Comparison of ENCODE assay signal across 10 cellular contexts in the genomic region with DNA sequence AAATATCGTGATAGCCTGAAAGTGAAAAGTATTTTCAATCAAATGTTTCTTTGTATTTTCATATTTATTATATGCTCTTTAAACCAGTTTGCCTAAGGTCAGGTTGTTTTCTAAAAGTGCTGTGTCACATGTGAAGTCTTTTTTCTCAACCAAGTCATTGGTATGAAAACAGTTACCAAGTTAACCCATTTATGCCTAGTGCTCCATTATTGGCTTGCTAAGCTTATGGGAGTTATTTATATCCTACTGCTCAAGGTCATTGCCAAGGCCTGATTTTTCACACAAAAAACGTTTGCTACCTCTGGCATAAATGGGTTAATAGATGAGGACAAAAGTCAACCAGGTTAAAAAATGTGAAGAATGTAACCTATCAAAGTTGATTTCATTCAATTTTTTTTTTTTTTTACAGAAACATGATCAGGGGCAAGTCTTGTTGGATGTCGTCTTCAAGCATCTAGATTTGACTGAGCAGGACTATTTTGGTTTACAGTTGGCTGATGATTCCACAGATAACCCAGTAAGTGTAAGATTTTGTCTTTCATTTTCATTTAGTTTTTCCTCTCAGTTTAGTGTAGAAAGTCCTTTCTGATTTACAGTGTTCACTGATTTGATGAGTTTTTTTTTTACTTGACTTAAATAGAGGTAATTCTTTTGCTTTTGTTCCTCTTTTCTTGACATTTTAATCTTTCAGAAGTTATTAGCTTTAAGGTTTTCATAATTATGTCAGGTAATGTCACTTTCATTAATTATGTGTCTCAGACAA.
A peak's percentile ranks its signal among the peaks of the same experiment; 100 is the strongest.
DNase-seq lines count a peak whose midpoint lies in the region; ATAC-seq and TF ChIP-seq lines count a peak whose summit lies in the region.
"Had no signal": no experiment of that assay in that cellular context is flagged by ENCODE, and none has a peak within 500 bp of the region (broad histone marks: within the 10 kb centered on the region; RNA-seq: fewer than 3 reads in every experiment).

No MANE protein-coding gene starts in this region.

- peaks cover 5% of the 10 kb centered on the region for H3K9me3 Mint-ChIP-seq in activated CD4-positive, alpha-beta memory T cell treated with anti-CD3 and anti-CD28 coated beads, Interleukin-2, amount 10 ng/mL, durations not matched to agents 7 days and 5 days

- peaks cover 36% of the 10 kb centered on the region for H3K36me3 Mint-ChIP-seq in activated CD4-positive, alpha-beta memory T cell treated with anti-CD3 and anti-CD28 coated beads, Interleukin-2, amount 10 ng/mL, durations not matched to agents 7 days and 5 days (ENCODE audit: low read depth)

- peak; percentile 61 for DNase-seq in GM12865 (ENCODE audit: low read depth)
- DNase-seq in activated CD4-positive, alpha-beta memory T cell treated with anti-CD3 and anti-CD28 coated beads, Interleukin-2, amount 10 ng/mL, durations not matched to agents 7 days and 5 days, result no peak
- no peak for DNase-seq in Right ventricle myocardium inferior (ENCODE audit: missing footprints)
- DNase-seq in stimulated activated CD4-positive, alpha-beta T cell treated with anti-CD3 and anti-CD28 coated beads, Interleukin-4, amount 100 ng/mL, for 4 hours, result no peak
- no peak for DNase-seq in islet precursor cell
- no peak for DNase-seq in KG1 (lab: John Stamatoyannopoulos, UW)
- DNase-seq: body of pancreas had no signal

- no peak overlapping the region for H3K4me3 ChIP-seq in GM12865 (ENCODE audit: low read depth, low read length)
- H3K4me3 ChIP-seq: body of pancreas, neural progenitor cell had no signal

- ATAC-seq in GM19372 (IDR thresholded peaks at IDR 0.05; ENCODE audit: low read depth, unreplicated experiment) (peak; percentile 80), HG02981 (IDR thresholded peaks at IDR 0.05; ENCODE audit: unreplicated experiment) (peak; percentile 80), Right ventricle myocardium inferior (no peak)
- ATAC-seq: body of pancreas had no signal

- intact Hi-C loops in Right ventricle myocardium inferior (cut with DNase I), result no loop called here

- no peaks in the 10 kb centered on the region for H3K27me3 Mint-ChIP-seq in activated CD4-positive, alpha-beta memory T cell treated with anti-CD3 and anti-CD28 coated beads, Interleukin-2, amount 10 ng/mL, durations not matched to agents 7 days and 5 days

- POLR2A ChIA-PET in activated CD4-positive, alpha-beta memory T cell treated with anti-CD3 and anti-CD28 coated beads, Interleukin-2, amount 10 ng/mL, durations not matched to agents 7 days and 5 days (lab: Charles Lee), result interaction anchor here (1.1 kb wide), 1 partner anchor 313 kb away, joined by 3 read pairs; no protein-coding TSS in a partner anchor

- H3K27ac Mint-ChIP-seq in activated CD4-positive, alpha-beta memory T cell treated with anti-CD3 and anti-CD28 coated beads, Interleukin-2, amount 10 ng/mL, durations not matched to agents 7 days and 5 days, result peak overlapping the region; percentile 47
- H3K27ac Mint-ChIP-seq: neural progenitor cell had no signal

- TF ChIP-seq CTCF in GM12865 (IDR thresholded peaks at IDR 0.05; ENCODE audit: insufficient read depth, low read depth, low read length, missing control alignments), result no peak

- H3K4me1 Mint-ChIP-seq in activated CD4-positive, alpha-beta memory T cell treated with anti-CD3 and anti-CD28 coated beads, Interleukin-2, amount 10 ng/mL, durations not matched to agents 7 days and 5 days, result peaks cover 43% of the 10 kb centered on the region
- H3K4me1 Mint-ChIP-seq: neural progenitor cell had no signal

- CTCF ChIA-PET in activated CD4-positive, alpha-beta memory T cell treated with anti-CD3 and anti-CD28 coated beads, Interleukin-2, amount 10 ng/mL, durations not matched to agents 7 days and 5 days (lab: Charles Lee), result no interaction called here

- H3K4me3 Mint-ChIP-seq in activated CD4-positive, alpha-beta memory T cell treated with anti-CD3 and anti-CD28 coated beads, Interleukin-2, amount 10 ng/mL, durations not matched to agents 7 days and 5 days, result peak overlapping the region; percentile 43
- H3K4me3 Mint-ChIP-seq: neural progenitor cell had no signal
